1 cellular context compared by ENCODE assay signal in the genomic region with DNA sequence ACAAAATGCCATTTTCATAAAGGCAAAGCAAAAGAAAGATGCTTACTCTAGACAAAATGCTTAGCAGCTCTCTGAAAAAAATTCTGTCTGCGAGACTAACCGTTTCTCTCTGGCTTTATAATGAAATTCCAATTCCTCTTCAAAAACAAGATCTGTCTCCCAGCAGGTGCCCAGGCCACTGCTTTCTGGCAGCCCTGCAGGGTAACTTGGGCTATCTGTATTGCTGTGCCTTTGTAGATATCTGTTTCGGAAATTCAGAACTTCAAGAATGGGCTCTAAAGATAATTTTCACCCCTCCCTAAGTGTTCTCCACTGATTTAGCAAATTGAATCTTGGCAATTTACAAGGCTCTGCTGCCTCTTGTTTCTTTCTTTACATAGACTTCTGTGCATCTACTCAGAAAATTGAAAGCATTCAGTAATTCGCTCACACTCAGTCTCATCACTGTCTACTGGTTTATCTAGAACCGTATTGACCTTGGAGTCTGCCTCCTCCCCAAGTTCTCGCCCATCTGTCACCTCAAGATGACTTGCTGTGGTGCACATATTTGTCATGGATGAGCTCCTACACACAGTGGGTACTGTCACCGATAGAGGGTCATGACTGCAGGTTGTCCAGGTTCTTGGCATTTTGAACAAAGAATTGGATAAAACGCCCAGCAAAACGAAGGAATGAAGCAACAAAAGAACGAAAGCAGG.
A peak's percentile ranks its signal among the peaks of the same experiment; 100 is the strongest.
TF ChIP-seq lines count a peak whose summit lies in the region.

No MANE protein-coding gene starts in this region.

TF ChIP-seq in K562, 482 proteins besides CTCF, POLR2A, EP300 and RAD21:
- TF ChIP-seq FOS (IDR thresholded peaks at IDR 0.05; ENCODE audit: extremely low read depth, insufficient read length) (no peak), ZSCAN32 (CRISPR knock-in tag; IDR thresholded peaks at IDR 0.05) (no peak)
- TF ChIP-seq, protein P1, sequence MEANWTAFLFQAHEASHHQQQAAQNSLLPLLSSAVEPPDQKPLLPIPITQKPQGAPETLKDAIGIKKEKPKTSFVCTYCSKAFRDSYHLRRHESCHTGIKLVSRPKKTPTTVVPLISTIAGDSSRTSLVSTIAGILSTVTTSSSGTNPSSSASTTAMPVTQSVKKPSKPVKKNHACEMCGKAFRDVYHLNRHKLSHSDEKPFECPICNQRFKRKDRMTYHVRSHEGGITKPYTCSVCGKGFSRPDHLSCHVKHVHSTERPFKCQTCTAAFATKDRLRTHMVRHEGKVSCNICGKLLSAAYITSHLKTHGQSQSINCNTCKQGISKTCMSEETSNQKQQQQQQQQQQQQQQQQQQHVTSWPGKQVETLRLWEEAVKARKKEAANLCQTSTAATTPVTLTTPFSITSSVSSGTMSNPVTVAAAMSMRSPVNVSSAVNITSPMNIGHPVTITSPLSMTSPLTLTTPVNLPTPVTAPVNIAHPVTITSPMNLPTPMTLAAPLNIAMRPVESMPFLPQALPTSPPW (CRISPR knock-in tag; IDR thresholded peaks at IDR 0.05), result 0 out of 2 replicates have a peak, but pooled peaks have one; percentile 11
